ENCODE assay signal across 16 cellular contexts in the genomic region with DNA sequence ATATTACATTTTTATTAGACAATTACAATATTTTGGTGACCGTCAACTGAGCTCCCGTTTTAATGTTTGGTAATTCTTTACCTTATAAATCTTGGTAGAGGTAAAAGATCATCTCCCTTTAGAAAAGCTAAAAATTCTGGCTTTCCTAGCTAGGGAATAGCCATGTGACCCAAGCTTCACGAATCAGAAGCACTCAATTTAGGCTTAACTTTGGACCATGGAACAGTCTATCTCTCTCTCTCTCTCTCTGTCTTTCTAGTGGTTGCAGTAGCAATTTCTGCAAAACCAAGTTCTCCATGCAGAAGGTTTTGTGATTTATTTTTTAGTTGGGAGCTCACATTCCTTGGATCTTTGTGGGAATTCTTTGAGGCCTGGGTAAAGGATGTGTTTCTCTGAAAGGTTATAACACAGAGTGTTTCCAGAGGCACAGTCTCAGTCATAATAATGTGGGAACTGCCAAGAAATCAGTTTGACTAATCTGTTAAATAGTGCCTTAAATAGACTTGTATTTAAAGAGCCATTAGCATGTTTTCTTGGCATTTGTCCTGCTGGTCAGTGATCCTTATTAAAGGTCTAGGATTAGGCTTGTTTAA.
DNase-seq lines count a peak whose midpoint lies in the region; ATAC-seq and TF ChIP-seq lines count a peak whose summit lies in the region.
"Had no signal": no experiment of that assay in that cellular context is flagged by ENCODE, and none has a peak within 500 bp of the region (broad histone marks: within the 10 kb centered on the region; RNA-seq: fewer than 3 reads in every experiment).

No MANE protein-coding gene starts in this region.

- peak; percentile 53 for DNase-seq in Caki2 (ENCODE audit: low read depth)
- DNase-seq in NCI-H446 (lab: John Stamatoyannopoulos, UW) = peak; percentile 36 to 42
- peak; percentile 41 for DNase-seq in epithelial cell of proximal tubule (ENCODE audit: low read depth)
- DNase-seq in neural progenitor cell (ENCODE audit: low spot score) = no peak
- DNase-seq in right cardiac atrium = no peak
- DNase-seq in NCI-H128 (lab: John Stamatoyannopoulos, UW; ENCODE audit: unreplicated experiment) = no peak
- DNase-seq in NCI-H1417 treated with DMSO at 0.1 percent for 48 hours (lab: John Stamatoyannopoulos, UW) = no peak
- DNase-seq: activated CD4-positive, alpha-beta T cell treated with anti-CD3 and anti-CD28 coated beads, Interleukin-2, amount 50 U/mL, for 4 hours; activated naive CD8-positive, alpha-beta T cell treated with anti-CD3 and anti-CD28 coated beads, Interleukin-2, amount 50 U/mL, for 24 hours; activated T-cell treated with anti-CD3 and anti-CD28 coated beads, Interleukin-2, amount 50 U/mL, for 4 hours; BE2C; DMS79; MG63; nucleus accumbens had no signal

- in situ Hi-C loops in Caki2 (cut with HindIII; ENCODE audit: low pct_unique_long_range_greater_than_20kb, low sequenced_read_pairs) = no loop called here

- intact Hi-C loops in right cardiac atrium (cut with DNase I) = no loop called here

- H2AFZ ChIP-seq in neural progenitor cell (replicated peaks) = peak overlapping the region; percentile 87

- ATAC-seq in right cardiac atrium (no peak), HG03045 (IDR thresholded peaks at IDR 0.05; ENCODE audit: unreplicated experiment) (no peak)
- ATAC-seq: activated naive CD8-positive, alpha-beta T cell treated with anti-CD3 and anti-CD28 coated beads, Interleukin-2, amount 50 U/mL, for 24 hours; activated T-cell treated with anti-CD3 and anti-CD28 coated beads, Interleukin-2, amount 50 U/mL, for 4 hours had no signal

- H3K36me3 ChIP-seq in neural progenitor cell = no peaks in the 10 kb centered on the region
- H3K36me3 ChIP-seq: BE2C, MG63 had no signal

- no peak for TF ChIP-seq CTCF in epithelial cell of proximal tubule (conservative IDR thresholded peaks at IDR 0.05; ENCODE audit: low read depth, low read length)
- TF ChIP-seq CTCF in neural progenitor cell (IDR thresholded peaks at IDR 0.05) = no peak

- no peaks in the 10 kb centered on the region for H3K4me1 ChIP-seq in neural progenitor cell
- no peaks in the 10 kb centered on the region for H3K4me1 ChIP-seq in right cardiac atrium (ENCODE audit: control insufficient read depth, insufficient read depth, low read length)
- H3K4me1 ChIP-seq: BE2C had no signal

- no peaks in the 10 kb centered on the region for H4K20me1 ChIP-seq in neural progenitor cell (ENCODE audit: low read depth)

- H3K27ac ChIP-seq in neural progenitor cell (no peak overlapping the region), right cardiac atrium (ENCODE audit: low read length) (no peak overlapping the region)
- H3K27ac ChIP-seq: coronary artery had no signal

- no peak overlapping the region for H3K4me3 Mint-ChIP-seq in neural progenitor cell
- H3K4me3 Mint-ChIP-seq: activated naive CD8-positive, alpha-beta T cell treated with anti-CD3 and anti-CD28 coated beads, Interleukin-2, amount 50 U/mL, for 24 hours; activated T-cell treated with anti-CD3 and anti-CD28 coated beads, Interleukin-2, amount 50 U/mL, for 4 hours had no signal

- H3K4me3 ChIP-seq in epithelial cell of proximal tubule (ENCODE audit: low read depth, low read length) (no peak overlapping the region), neural progenitor cell (no peak overlapping the region), right cardiac atrium (ENCODE audit: low read length) (no peak overlapping the region)
- H3K4me3 ChIP-seq: coronary artery, MG63 had no signal

- no peak overlapping the region for H3K27ac Mint-ChIP-seq in neural progenitor cell
- H3K27ac Mint-ChIP-seq: activated naive CD8-positive, alpha-beta T cell treated with anti-CD3 and anti-CD28 coated beads, Interleukin-2, amount 50 U/mL, for 24 hours had no signal

- H3K9me3 Mint-ChIP-seq in neural progenitor cell = no peaks in the 10 kb centered on the region
- H3K9me3 Mint-ChIP-seq: activated naive CD8-positive, alpha-beta T cell treated with anti-CD3 and anti-CD28 coated beads, Interleukin-2, amount 50 U/mL, for 24 hours had no signal

- H3K9ac ChIP-seq in neural progenitor cell = no peak overlapping the region

- no peaks in the 10 kb centered on the region for H3K9me3 ChIP-seq in neural progenitor cell (ENCODE audit: low read depth)
- H3K9me3 ChIP-seq in right cardiac atrium (ENCODE audit: control insufficient read depth, low read length) = no peaks in the 10 kb centered on the region
- H3K9me3 ChIP-seq: BE2C, MG63 had no signal

- 78% methylated on average over 3 of the region's 3 CpGs for WGBS in right cardiac atrium

- no peaks in the 10 kb centered on the region for H3K79me2 ChIP-seq in neural progenitor cell (ENCODE audit: low read depth)

- H3K4me2 ChIP-seq in neural progenitor cell = no peak overlapping the region

- no peaks in the 10 kb centered on the region for H3K27me3 Mint-ChIP-seq in neural progenitor cell (ENCODE audit: insufficient read depth, low read depth)
- H3K27me3 Mint-ChIP-seq: activated naive CD8-positive, alpha-beta T cell treated with anti-CD3 and anti-CD28 coated beads, Interleukin-2, amount 50 U/mL, for 24 hours had no signal

- H3K4me1 Mint-ChIP-seq in neural progenitor cell = no peaks in the 10 kb centered on the region
- H3K4me1 Mint-ChIP-seq: activated naive CD8-positive, alpha-beta T cell treated with anti-CD3 and anti-CD28 coated beads, Interleukin-2, amount 50 U/mL, for 24 hours had no signal

- no peaks in the 10 kb centered on the region for H3K36me3 Mint-ChIP-seq in neural progenitor cell

- no peaks in the 10 kb centered on the region for H3F3A ChIP-seq in neural progenitor cell (ENCODE audit: low read depth)

- no peaks in the 10 kb centered on the region for H3K27me3 ChIP-seq in neural progenitor cell
- no peaks in the 10 kb centered on the region for H3K27me3 ChIP-seq in right cardiac atrium (ENCODE audit: control insufficient read depth, insufficient read depth)
- H3K27me3 ChIP-seq: BE2C, MG63 had no signal

Comparison
In these comparisons a context has a peak if more than half of its experiments do, and no peak if none do; other contexts are left out.
1. DNase-seq: peak in Caki2 (single experiment), NCI-H446 (2 of 2) and epithelial cell of proximal tubule (single experiment); none in neural progenitor cell (single experiment), right cardiac atrium (0 of 3), NCI-H128 (single experiment) and NCI-H1417 treated with DMSO at 0.1 percent for 48 hours (single experiment).